Comparison of ENCODE assay signal across 8 cellular contexts in genomic region chr9:34376596-34377401, GRCh38. TPM values are rescaled to one million over a fixed set of nuclear protein-coding genes. Genes with fewer than 3 reads are reported as not detected.
DNase-seq lines count a peak whose midpoint lies in the region; ATAC-seq and TF ChIP-seq lines count a peak whose summit lies in the region.

TSS of gene MYORG (minus strand) at chr9:34376898. CDS start at chr9:34372943, 3,955 bp downstream.

- H4K20me1 ChIP-seq in IMR-90 (ENCODE audit: insufficient read depth, low read length) = no peaks in the 10 kb centered on the region; the same call in 1 of the 2 replicates

- WGBS in IMR-90 (ENCODE audit: extremely low coverage in 2 of 2, insufficient read length in 1 of 2), 2 experiments = 1% methylated on average over 21 of the region's 54 CpGs; no CpG with 5 or more reads in 1 of the 2 experiments

- H3K14ac ChIP-seq in IMR-90 (replicated peaks; ENCODE audit: low read depth, low read length) = 0 out of 2 replicates have a peak within 1 kb of the TSS, but pooled peaks have one; percentile 87

- no peak within 1 kb of the TSS for H2BK120ac ChIP-seq in IMR-90 (ENCODE audit: low read depth, low read length)

- in situ Hi-C loops in IMR-90 (cut with MboI; ENCODE audit: low sequenced_read_pairs) = no loop called here

- H3K18ac ChIP-seq in IMR-90 (ENCODE audit: low read depth, low read length) = no peak within 1 kb of the TSS

- dilution Hi-C loops in IMR-90 (cut with HindIII; ENCODE audit: low sequenced_read_pairs, unreplicated experiment) = no loop called here

- peak within 1 kb of the TSS; percentile 98 for H2AFZ ChIP-seq in IMR-90 (replicated peaks; ENCODE audit: low read length, poor library complexity)

- H3K27me3 ChIP-seq in IMR-90 (ENCODE audit: control insufficient read depth, insufficient read depth, low read length) (peaks cover 17% of the 10 kb centered on the region; the same call in 1 of the 2 replicates), muscle layer of colon (ENCODE audit: control insufficient read depth in 1 of 2, insufficient read depth in 2 of 2, low read length in 2 of 2) (no peaks in the 10 kb centered on the region)

- H4K5ac ChIP-seq in IMR-90 (ENCODE audit: low read depth, low read length) = no peak within 1 kb of the TSS

- no peaks in the 10 kb centered on the region for H3K79me1 ChIP-seq in IMR-90 (ENCODE audit: low read depth in 1 of 2, low read length in 2 of 2)

- ATAC-seq in GM21529 (IDR thresholded peaks at IDR 0.05; ENCODE audit: unreplicated experiment) (peak; percentile 84), IMR-90 (ENCODE audit: low read depth) (peak; percentile 84), esophagus mucosa (peak; percentile 89)

- H3K23ac ChIP-seq in IMR-90 (ENCODE audit: low read depth, low read length) = peak within 1 kb of the TSS; percentile 93

- H3K9me3 ChIP-seq in IMR-90 (ENCODE audit: control insufficient read depth, insufficient read depth, low read length) = peaks cover 4% of the 10 kb centered on the region; the same call in 1 of the 2 replicates
- no peaks in the 10 kb centered on the region for H3K9me3 ChIP-seq in muscle layer of colon (ENCODE audit: low read length)

- no peak within 1 kb of the TSS for H2BK15ac ChIP-seq in IMR-90 (ENCODE audit: low read depth, low read length)

- TF ChIP-seq CTCF in IMR-90 (conservative IDR thresholded peaks at IDR 0.05; ENCODE audit: low read depth, low read length) = no peak

- no peak for TF ChIP-seq POLR2A in IMR-90 (IDR thresholded peaks at IDR 0.05; ENCODE audit: low read depth, low read length)

- peak within 1 kb of the TSS in 1 of 2 experiments; percentile 64; a peak in 2 of 4 replicates for H4K8ac ChIP-seq in IMR-90 (ENCODE audit: low read depth in 2 of 2, low read length in 2 of 2)

- no peak for TF ChIP-seq RAD21 in IMR-90 (IDR thresholded peaks at IDR 0.05; ENCODE audit: low read length)

- peak within 1 kb of the TSS; percentile 54 for H3K4me3 ChIP-seq in IMR-90 (ENCODE audit: insufficient read depth, low read depth, low read length)
- peak within 1 kb of the TSS; percentile 60 to 95 for H3K4me3 ChIP-seq in muscle layer of colon (ENCODE audit: low read depth in 1 of 2, low read length in 2 of 2)

- H3K4me1 ChIP-seq in IMR-90 (ENCODE audit: control insufficient read depth, insufficient read depth, low read length) (peaks cover 8% of the 10 kb centered on the region), muscle layer of colon (ENCODE audit: insufficient read depth, low read length) (peaks cover 50% of the 10 kb centered on the region)

- no peaks in the 10 kb centered on the region; the same call in 1 of the 2 replicates for H3K36me3 ChIP-seq in IMR-90 (ENCODE audit: control insufficient read depth, insufficient read depth, low read length)
- H3K36me3 ChIP-seq in muscle layer of colon (ENCODE audit: insufficient read depth, low read length) = peaks cover 7% of the 10 kb centered on the region

- CTCF ChIA-PET in IMR-90 (lab: Yijun Ruan, JAX) = interaction anchor here (0.8 to 1.8 kb wide), 2 partner anchors 45 to 303 kb away, joined by 3 to 4 read pairs; no protein-coding TSS in a partner anchor

- H3K9ac ChIP-seq in IMR-90 (ENCODE audit: low read depth, low read length) = peak within 1 kb of the TSS; percentile 2; the same call in 1 of the 2 replicates
- H3K9ac ChIP-seq in muscle layer of colon (ENCODE audit: low read length) = peak within 1 kb of the TSS; percentile 83

- no peak within 1 kb of the TSS for H2BK20ac ChIP-seq in IMR-90 (ENCODE audit: low read depth, low read length)

- H3K4me2 ChIP-seq in IMR-90 (ENCODE audit: low read depth, low read length) = peak within 1 kb of the TSS; percentile 96

- intact Hi-C loops in IMR-90 (cut with micrococcal nuclease) = loop anchor here (5.0 kb wide), 1 partner anchor 449 kb away; no protein-coding TSS in a partner anchor

- H4K91ac ChIP-seq in IMR-90 (ENCODE audit: insufficient read depth, low read depth, low read length) = no peak within 1 kb of the TSS

- DNase-seq in DMS153 (lab: John Stamatoyannopoulos, UW) (peak; percentile 96), IMR-90 (peak; percentile 65), OCI-M2 (lab: John Stamatoyannopoulos, UW; ENCODE audit: unreplicated experiment) (peak; percentile 72)
- DNase-seq in activated T-cell treated with anti-CD3 and anti-CD28 coated beads, Interleukin-2, amount 50 U/mL, for 1 hour = peak; percentile 96
- peak; percentile 95 for DNase-seq in stimulated activated CD8-positive, alpha-beta memory T cell treated with anti-CD3 and anti-CD28 coated beads, Interleukin-7, amount 100 ng/mL, for 24 hours (ENCODE audit: low read depth)

- H3K4ac ChIP-seq in IMR-90 (ENCODE audit: low read depth, low read length) = no peak within 1 kb of the TSS

- H3K27ac ChIP-seq in IMR-90 (ENCODE audit: insufficient read depth, low read length) (no peak within 1 kb of the TSS), muscle layer of colon (ENCODE audit: low read depth, low read length) (peak within 1 kb of the TSS; percentile 62)

- BruUV-seq in IMR-90 (replicated peaks; lab: Mats Ljungman, UMichigan) = no TSS peak

- 0 out of 2 replicates have a peak within 1 kb of the TSS, but pooled peaks have one; percentile 24 for H2AK5ac ChIP-seq in IMR-90 (ENCODE audit: low read depth, low read length)

- peaks cover 8% of the 10 kb centered on the region; the same call in 1 of the 2 replicates for H3K9me1 ChIP-seq in IMR-90 (ENCODE audit: insufficient read depth, low read length)

- no peak within 1 kb of the TSS; the same call in 1 of the 2 replicates for H3K56ac ChIP-seq in IMR-90 (ENCODE audit: extremely low read depth, insufficient read depth, low read length)

- H2BK5ac ChIP-seq in IMR-90 (ENCODE audit: low read depth, low read length, poor library complexity, severe bottlenecking) = no peak within 1 kb of the TSS

- peak within 1 kb of the TSS; percentile 90 for H2AK9ac ChIP-seq in IMR-90 (replicated peaks; ENCODE audit: low read depth, low read length, poor library complexity)

- POLR2A ChIA-PET in IMR-90 (lab: Charles Lee; ENCODE audit: unreplicated experiment) = interaction anchor here (0.5 to 0.6 kb wide), 2 partner anchors 17 to 1061 kb away, joined by 7 to 8 read pairs; no protein-coding TSS in a partner anchor

TF ChIP-seq in IMR-90, 13 proteins besides CTCF, POLR2A, EP300 and RAD21:
- TF ChIP-seq MXI1 (IDR thresholded peaks at IDR 0.05; ENCODE audit: borderline replicate concordance, low read depth, low read length) (no peak), MAZ (IDR thresholded peaks at IDR 0.05; ENCODE audit: borderline replicate concordance, low read depth, low read length) (peak; percentile 88; the same call in 1 of the 2 replicates), RFX5 (IDR thresholded peaks at IDR 0.05; ENCODE audit: low read depth, low read length) (no peak)

RNA-seq across cellular contexts. Expression of gene MYORG, which starts in this region (rescaled TPM):
- total RNA-seq in IMR-90 (2012; rRNA removed) = 0.36 and 0.56 TPM in 2 replicates
- polyA plus RNA-seq in IMR-90 (2012; rRNA removed) = 0.60 TPM in 2 replicates
- 0.24 and 0.52 TPM in 2 replicates for polyA plus RNA-seq in IMR-90 (2012; cell fraction: cytosol; rRNA removed)
- 0.25 and 0.29 TPM in 2 replicates for polyA plus RNA-seq in IMR-90 (2012; cell fraction: nucleus; rRNA removed; ENCODE audit: low replicate concordance)
- total RNA-seq in esophagus mucosa = 5.4 TPM

Comparison
In these comparisons a context has a peak if more than half of its experiments do, and no peak if none do; other contexts are left out.
1. Peak in DNase-seq, ATAC-seq, H3K4me3 ChIP-seq, H3K9ac ChIP-seq and H3K4me2 ChIP-seq in IMR-90; RNA of the gene not detected or under 1 TPM.